In the genomic region with DNA sequence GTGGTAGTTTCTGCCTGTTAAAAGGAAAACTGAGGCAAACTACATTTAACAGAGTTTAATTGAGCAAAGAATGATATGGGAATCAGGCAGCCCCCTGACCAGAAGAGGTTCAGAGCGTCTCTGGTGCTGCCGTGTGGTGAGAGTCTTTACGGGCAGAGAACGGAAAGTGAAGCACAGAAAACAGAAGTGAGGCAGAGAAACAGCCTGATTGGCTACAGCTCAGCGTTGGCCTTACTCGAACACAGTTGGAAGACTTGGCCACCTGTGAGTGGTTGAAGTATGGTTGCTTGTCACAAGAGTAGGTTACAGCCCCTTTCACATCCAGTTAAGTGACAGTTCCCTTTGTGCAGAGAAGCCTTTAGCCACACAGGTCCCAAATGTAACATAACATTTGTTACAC, we compare ENCODE assay signal across 1 cellular context.
TF ChIP-seq lines count a peak whose summit lies in the region.

No MANE protein-coding gene starts in this region.

TF ChIP-seq in H1, 55 proteins besides CTCF, POLR2A, EP300 and RAD21 (continued from another document):
- TF ChIP-seq, protein P1, sequence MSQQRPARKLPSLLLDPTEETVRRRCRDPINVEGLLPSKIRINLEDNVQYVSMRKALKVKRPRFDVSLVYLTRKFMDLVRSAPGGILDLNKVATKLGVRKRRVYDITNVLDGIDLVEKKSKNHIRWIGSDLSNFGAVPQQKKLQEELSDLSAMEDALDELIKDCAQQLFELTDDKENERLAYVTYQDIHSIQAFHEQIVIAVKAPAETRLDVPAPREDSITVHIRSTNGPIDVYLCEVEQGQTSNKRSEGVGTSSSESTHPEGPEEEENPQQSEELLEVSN (IDR thresholded peaks at IDR 0.05) = no peak
- TF ChIP-seq TAF1 (IDR thresholded peaks at IDR 0.05; ENCODE audit: low read depth, low read length) (no peak), FOSL1 (IDR thresholded peaks at IDR 0.05; ENCODE audit: insufficient read depth, low read depth, low read length) (no peak)
